Comparison of ENCODE assay signal across 26 cellular contexts in the genomic region with DNA sequence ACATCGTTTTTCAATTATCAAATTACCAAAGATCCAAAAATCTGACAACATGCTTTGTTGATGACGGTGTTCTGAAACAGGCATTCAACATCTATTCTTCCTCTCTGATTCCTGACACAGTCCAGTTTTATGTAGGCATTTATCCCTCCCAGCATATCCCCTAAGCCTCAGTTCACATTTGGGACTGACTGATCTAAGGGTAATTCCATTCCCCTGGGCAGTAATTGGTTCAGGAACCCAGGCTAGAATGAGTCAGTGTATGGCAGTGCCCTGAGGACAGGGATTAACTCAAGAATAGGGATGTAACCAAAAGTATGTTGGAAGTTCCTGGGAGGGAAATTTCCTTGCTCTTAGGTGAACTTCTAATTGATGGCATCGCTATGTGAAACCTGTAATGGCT. TPM values are rescaled to one million over a fixed set of nuclear protein-coding genes. Genes with fewer than 3 reads are reported as not detected.
DNase-seq lines count a peak whose midpoint lies in the region; ATAC-seq and TF ChIP-seq lines count a peak whose summit lies in the region.
"Had no signal": no experiment of that assay in that cellular context is flagged by ENCODE, and none has a peak within 500 bp of the region (broad histone marks: within the 10 kb centered on the region; RNA-seq: fewer than 3 reads in every experiment).

No MANE protein-coding gene starts in this region.

- no peak overlapping the region for H3K4me3 Mint-ChIP-seq in osteocyte (ENCODE audit: unreplicated experiment)
- H3K4me3 Mint-ChIP-seq: activated CD4-positive, alpha-beta T cell treated with anti-CD3 and anti-CD28 coated beads, Interleukin-2, amount 10 ng/mL, durations not matched to agents 24 days and 14 days; activated CD8-positive, alpha-beta memory T cell treated with anti-CD3 and anti-CD28 coated beads, Interleukin-2, amount 10 ng/mL, durations not matched to agents 7 days and 5 days had no signal

- peak overlapping the region; percentile 25 for H2AFZ ChIP-seq in mammary epithelial cell (ENCODE audit: low read depth, low read length)

- peaks cover 10% of the 10 kb centered on the region for H3K9me3 Mint-ChIP-seq in osteocyte (ENCODE audit: unreplicated experiment)

- peaks cover 2% of the 10 kb centered on the region for H3K9me3 ChIP-seq in mammary epithelial cell (replicated peaks; ENCODE audit: insufficient read depth, low read length)
- H3K9me3 ChIP-seq in breast epithelium: no peaks in the 10 kb centered on the region
- H3K9me3 ChIP-seq: BE2C, esophagus squamous epithelium had no signal

- ATAC-seq in HG03095 (IDR thresholded peaks at IDR 0.05; ENCODE audit: unreplicated experiment): no peak
- ATAC-seq: activated CD8-positive, alpha-beta memory T cell treated with anti-CD3 and anti-CD28 coated beads, Interleukin-2, amount 10 ng/mL, durations not matched to agents 7 days and 5 days; activated naive CD4-positive, alpha-beta T cell treated with anti-CD3 and anti-CD28 coated beads, Interleukin-2, amount 50 U/mL, for 72 hours; GM12878 had no signal

- intact Hi-C loops in mammary epithelial cell (cut with micrococcal nuclease): no loop called here
- intact Hi-C loops in breast epithelium (cut with DNase I; ENCODE audit: low total_unique reads): no loop called here

- H3K27me3 ChIP-seq in mammary epithelial cell (ENCODE audit: insufficient read depth, low read length) (no peaks in the 10 kb centered on the region), breast epithelium (no peaks in the 10 kb centered on the region)
- H3K27me3 ChIP-seq: BE2C, esophagus squamous epithelium had no signal

- H3K36me3 ChIP-seq in mammary epithelial cell (ENCODE audit: insufficient read depth, low read length) (no peaks in the 10 kb centered on the region), breast epithelium (no peaks in the 10 kb centered on the region)
- H3K36me3 ChIP-seq: BE2C, esophagus squamous epithelium had no signal

- H3K27ac Mint-ChIP-seq in osteocyte (ENCODE audit: unreplicated experiment): peak overlapping the region; percentile 84
- H3K27ac Mint-ChIP-seq: activated CD4-positive, alpha-beta T cell treated with anti-CD3 and anti-CD28 coated beads, Interleukin-2, amount 10 ng/mL, durations not matched to agents 24 days and 14 days; activated CD8-positive, alpha-beta memory T cell treated with anti-CD3 and anti-CD28 coated beads, Interleukin-2, amount 10 ng/mL, durations not matched to agents 7 days and 5 days; activated naive CD4-positive, alpha-beta T cell treated with anti-CD3 and anti-CD28 coated beads, Interleukin-2, amount 50 U/mL, for 72 hours had no signal

- H3K4me3 ChIP-seq in mammary epithelial cell (replicated peaks in 1 of 3; ENCODE audit: insufficient read depth in 1 of 3, low read depth in 2 of 3, low read length in 3 of 3): no peak overlapping the region
- H3K4me3 ChIP-seq in breast epithelium: no peak overlapping the region
- H3K4me3 ChIP-seq: esophagus squamous epithelium, GM12878 had no signal

- H3K4me1 ChIP-seq in mammary epithelial cell (ENCODE audit: insufficient read depth, low read length) (no peaks in the 10 kb centered on the region), breast epithelium (no peaks in the 10 kb centered on the region)
- H3K4me1 ChIP-seq: BE2C had no signal

- H3K27me3 Mint-ChIP-seq in osteocyte (ENCODE audit: unreplicated experiment): no peaks in the 10 kb centered on the region
- H3K27me3 Mint-ChIP-seq: activated CD4-positive, alpha-beta T cell treated with anti-CD3 and anti-CD28 coated beads, Interleukin-2, amount 10 ng/mL, durations not matched to agents 24 days and 14 days had no signal

- no peak for TF ChIP-seq POLR2A in breast epithelium (IDR thresholded peaks at IDR 0.05)

- BruUV-seq in mammary epithelial cell (replicated peaks; lab: Mats Ljungman, UMichigan): no TSS peak

- TF ChIP-seq CTCF in mammary epithelial cell (conservative IDR thresholded peaks at IDR 0.05 in 1 of 2, IDR thresholded peaks at IDR 0.05 in 1 of 2; ENCODE audit: extremely low read depth in 1 of 2, insufficient read depth in 1 of 2, low read depth in 1 of 2, low read length in 2 of 2) (no peak), breast epithelium (IDR thresholded peaks at IDR 0.05) (no peak), osteocyte (IDR thresholded peaks at IDR 0.05) (no peak)

- H3K27ac ChIP-seq in mammary epithelial cell (ENCODE audit: insufficient read depth, low read depth, low read length) (no peak overlapping the region), breast epithelium (peak overlapping the region in 1 of 2 donors; percentile 66)
- H3K27ac ChIP-seq: VCaP had no signal

- peaks cover 81% of the 10 kb centered on the region for H3K4me1 Mint-ChIP-seq in osteocyte (ENCODE audit: unreplicated experiment)

- 71% methylated on average over 3 of the region's 3 CpGs for WGBS in mammary epithelial cell (ENCODE audit: low coverage, missing lambda C conversion rate)

- CTCF ChIA-PET in mammary epithelial cell (lab: Charles Lee; ENCODE audit: low non-redundant PET): no interaction called here

- DNase-seq in mammary epithelial cell (peak; percentile 46), breast epithelium (ENCODE audit: low spot score in 2 of 2) (no peak), dedifferentiated amniotic fluid mesenchymal stem cell (ENCODE audit: extremely low spot score) (peak; percentile 88), osteocyte (ENCODE audit: extremely low spot score, unreplicated experiment) (no peak), GF-D8 (lab: John Stamatoyannopoulos, UW) (no peak), NCI-H2107 treated with DMSO at 0.1 percent for 48 hours (lab: John Stamatoyannopoulos, UW; ENCODE audit: unreplicated experiment) (no peak)
- no peak for DNase-seq in stimulated activated CD4-positive, alpha-beta T cell treated with anti-CD3 and anti-CD28 coated beads, Interleukin-2, amount 100 ng/mL, for 24 hours
- DNase-seq: activated CD4-positive, alpha-beta T cell treated with anti-CD3 and anti-CD28 coated beads, Interleukin-2, amount 10 ng/mL, durations not matched to agents 24 days and 14 days; activated CD8-positive, alpha-beta memory T cell treated with anti-CD3 and anti-CD28 coated beads, Interleukin-2, amount 10 ng/mL, durations not matched to agents 7 days and 5 days; BE2C; DMS53; esophagus squamous epithelium; H7; islet precursor cell; left ventricle myocardium superior; NCI-H1417; NCI-H2081; NCI-H345; NCI-H748 treated with DMSO at 0.1 percent for 48 hours; posterior cingulate gyrus; stimulated activated CD8-positive, alpha-beta memory T cell treated with anti-CD3 and anti-CD28 coated beads, Interleukin-4, amount 100 ng/mL, for 48 hours had no signal

- H3K4me2 ChIP-seq in mammary epithelial cell (ENCODE audit: insufficient read depth, low read depth, low read length): no peak overlapping the region

- no peaks in the 10 kb centered on the region for H4K20me1 ChIP-seq in mammary epithelial cell (ENCODE audit: insufficient read depth, low read length)

- dilution Hi-C loops in mammary epithelial cell (cut with HindIII; ENCODE audit: low sequenced_read_pairs): no loop called here

- no peak overlapping the region for H3K9ac ChIP-seq in mammary epithelial cell (ENCODE audit: insufficient read depth, low read length)

- in situ Hi-C loops in mammary epithelial cell (cut with MboI; ENCODE audit: low sequenced_read_pairs in 2 of 2): no loop called here

- H3K36me3 Mint-ChIP-seq in osteocyte (ENCODE audit: unreplicated experiment): no peaks in the 10 kb centered on the region
- H3K36me3 Mint-ChIP-seq: brain had no signal

- H3K79me2 ChIP-seq in mammary epithelial cell (ENCODE audit: insufficient read depth, low read length): no peaks in the 10 kb centered on the region

RNA-seq across cellular contexts. Expression of gene PCNX1, which starts 10.3 kb away (rescaled TPM):
- total RNA-seq in mammary epithelial cell: 100 to 1,000 TPM in 1 of 2 donors, 10 to 100 TPM in 1; 67.9 to 112 TPM
- 33.9 TPM for polyA plus RNA-seq in mammary epithelial cell
- polyA minus RNA-seq in mammary epithelial cell: 147 TPM
- total RNA-seq in breast epithelium: 100 to 1,000 TPM in 1 of 3 donors, 10 to 100 TPM in 2; 61.8 to 105 (median 92.5) TPM
- 72.2 and 83.9 TPM in 2 replicates for total RNA-seq in osteocyte

Comparison
In these comparisons a context has a peak if more than half of its experiments do, and no peak if none do; other contexts are left out.
1. DNase-seq: peak in mammary epithelial cell (single experiment) and dedifferentiated amniotic fluid mesenchymal stem cell (single experiment); none in breast epithelium (0 of 2), osteocyte (single experiment), stimulated activated CD4-positive, alpha-beta T cell treated with anti-CD3 and anti-CD28 coated beads, Interleukin-2, amount 100 ng/mL, for 24 hours (0 of 2), GF-D8 (single experiment) and NCI-H2107 treated with DMSO at 0.1 percent for 48 hours (single experiment).